Comparison of ENCODE assay signal across 8 cellular contexts in the genomic region with DNA sequence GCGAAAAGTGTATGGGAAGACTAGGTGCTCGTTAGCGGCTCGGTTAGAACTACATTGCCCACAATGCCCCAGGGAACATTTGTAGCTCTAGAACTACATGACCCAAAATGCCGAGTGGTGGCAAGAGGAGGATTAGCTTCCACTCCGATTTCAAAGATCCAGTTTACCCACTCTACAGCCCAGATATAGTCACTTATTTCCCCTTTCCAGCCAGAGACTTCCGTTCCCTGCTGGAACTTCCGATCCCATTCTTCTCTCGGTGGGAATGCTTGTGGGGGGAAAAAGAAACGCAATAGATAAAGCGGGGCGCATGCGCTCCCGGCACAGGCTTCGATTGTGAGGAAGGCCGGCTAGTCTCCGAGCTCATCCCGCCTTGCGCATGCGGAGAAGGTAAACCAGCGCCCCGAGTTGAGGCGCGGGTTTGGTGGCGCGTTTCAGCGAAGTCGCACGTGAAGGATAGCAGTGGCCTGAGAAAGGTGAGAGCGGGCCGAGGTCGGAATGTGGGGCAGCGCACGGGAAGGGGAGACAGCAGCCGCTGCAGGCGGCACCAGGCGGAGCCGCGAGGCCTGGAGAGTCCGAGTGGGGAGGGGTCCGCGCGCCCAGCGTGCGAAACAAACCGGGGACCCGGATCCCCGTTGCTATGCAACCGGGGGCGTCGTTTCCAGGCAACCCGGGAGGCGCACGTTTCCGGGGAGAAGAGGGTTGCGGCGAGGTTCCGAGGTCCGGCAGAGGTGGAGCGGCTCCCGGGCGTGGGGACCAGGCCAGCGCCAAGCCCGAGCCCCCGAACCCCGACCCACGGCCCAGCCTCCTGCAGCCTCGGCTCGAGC. TPM values are rescaled to one million over a fixed set of nuclear protein-coding genes. Genes with fewer than 3 reads are reported as not detected.
DNase-seq lines count a peak whose midpoint lies in the region; ATAC-seq, FAIRE-seq and TF ChIP-seq lines count a peak whose summit lies in the region.

A gene with protein sequence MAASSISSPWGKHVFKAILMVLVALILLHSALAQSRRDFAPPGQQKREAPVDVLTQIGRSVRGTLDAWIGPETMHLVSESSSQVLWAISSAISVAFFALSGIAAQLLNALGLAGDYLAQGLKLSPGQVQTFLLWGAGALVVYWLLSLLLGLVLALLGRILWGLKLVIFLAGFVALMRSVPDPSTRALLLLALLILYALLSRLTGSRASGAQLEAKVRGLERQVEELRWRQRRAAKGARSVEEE (plus strand): TSS at position 366 of the 827 bp plus-strand sequence. CDS start 5,536 bp downstream, outside the sequence.

- H3K9me2 ChIP-seq in OCI-LY1 (ENCODE audit: low read depth, low read length): no peaks in the 10 kb centered on the region

- H4K20me1 ChIP-seq in OCI-LY1 (ENCODE audit: insufficient read depth, low read length): no peaks in the 10 kb centered on the region
- H4K20me1 ChIP-seq in endothelial cell of umbilical vein (replicated peaks; ENCODE audit: control insufficient read depth, extremely low read depth, insufficient read depth, low read length): no peaks in the 10 kb centered on the region

- H3K36me3 Mint-ChIP-seq in Caco-2 (ENCODE audit: insufficient read depth, unreplicated experiment) (peaks cover 7% of the 10 kb centered on the region), mesothelial cell of epicardium (no peaks in the 10 kb centered on the region)

- peak; percentile 33 for ATAC-seq in GM21423 (IDR thresholded peaks at IDR 0.05; ENCODE audit: unreplicated experiment)

- no TSS peak for BruUV-seq in Caco-2 (replicated peaks; lab: Mats Ljungman, UMichigan)
- BruUV-seq in endothelial cell of umbilical vein (replicated peaks; lab: Mats Ljungman, UMichigan): no TSS peak

- DNase-seq in Caco-2: peak; percentile 89 to 92
- peak; percentile 100 for DNase-seq in HuH-7 (ENCODE audit: low spot score)
- DNase-seq in activated CD8-positive, alpha-beta memory T cell treated with anti-CD3 and anti-CD28 coated beads, Interleukin-2, amount 50 U/mL, for 4 hours: peak; percentile 82
- peak; percentile 98 for DNase-seq in endothelial cell of umbilical vein (ENCODE audit: low read depth, low spot score)
- DNase-seq in mesothelial cell of epicardium (ENCODE audit: low spot score in 2 of 2, unreplicated experiment in 2 of 2): peak; percentile 81 to 87
- DNase-seq in stimulated activated CD8-positive, alpha-beta memory T cell treated with anti-CD3 and anti-CD28 coated beads, Interleukin-15, amount 100 ng/mL, for 4 hours (ENCODE audit: low read depth in 2 of 2): peak; percentile 74 to 84

- FAIRE-seq in endothelial cell of umbilical vein (lab: Jason Lieb, UNC): peak; percentile 98

- POLR2A ChIA-PET in Caco-2 (lab: Charles Lee) (interaction anchor here (0.6 to 1.3 kb wide), 7 partner anchors 9 to 254 kb away, joined by 3 to 12 read pairs (median 3); partner anchors contain the start of genes TMEM132A and VPS37C), endothelial cell of umbilical vein (lab: Charles Lee) (interaction anchor here (0.5 to 1.5 kb wide), 4 partner anchors 10 to 243 kb away, joined by 3 to 5 read pairs (median 3); partner anchors contain the start of gene TMEM132A)

- peak within 1 kb of the TSS; percentile 92 for H3K4me3 Mint-ChIP-seq in Caco-2 (ENCODE audit: unreplicated experiment)
- peak within 1 kb of the TSS; percentile 91 for H3K4me3 Mint-ChIP-seq in mesothelial cell of epicardium

- TF ChIP-seq POLR2A in endothelial cell of umbilical vein (IDR thresholded peaks at IDR 0.05; ENCODE audit: low read depth, low read length): no peak

- H3K4me2 ChIP-seq in OCI-LY1 (ENCODE audit: low read length) (peak within 1 kb of the TSS; percentile 97), endothelial cell of umbilical vein (ENCODE audit: insufficient read depth, low read length) (peak within 1 kb of the TSS; percentile 94)

- H3K9ac ChIP-seq in OCI-LY1 (ENCODE audit: low read length): peak within 1 kb of the TSS; percentile 72
- peak within 1 kb of the TSS; percentile 74 for H3K9ac ChIP-seq in endothelial cell of umbilical vein (replicated peaks; ENCODE audit: extremely low read depth, insufficient read depth, low read length)

- no peaks in the 10 kb centered on the region for H3K9me1 ChIP-seq in endothelial cell of umbilical vein (replicated peaks; ENCODE audit: control insufficient read depth, extremely low read depth, insufficient read depth, low read length)

- H3K36me3 ChIP-seq in Caco-2 (ENCODE audit: control insufficient read depth, insufficient read depth, low read length) (no peaks in the 10 kb centered on the region), OCI-LY1 (ENCODE audit: insufficient read depth, low read length) (peaks cover 11% of the 10 kb centered on the region), endothelial cell of umbilical vein (ENCODE audit: control insufficient read depth in 2 of 2, extremely low read depth in 1 of 2, insufficient read depth in 2 of 2, low read length in 2 of 2) (no peaks in the 10 kb centered on the region)

- H3K4me1 ChIP-seq in Caco-2: peaks cover 26% of the 10 kb centered on the region
- H3K4me1 ChIP-seq in OCI-LY1 (ENCODE audit: insufficient read depth, low read length, severe bottlenecking): peaks cover 45% of the 10 kb centered on the region
- peaks cover 36% of the 10 kb centered on the region for H3K4me1 ChIP-seq in endothelial cell of umbilical vein (ENCODE audit: control insufficient read depth, extremely low read depth, insufficient read depth, low read length)

- intact Hi-C loops in Caco-2 (cut with micrococcal nuclease; ENCODE audit: unreplicated experiment): loop anchor here (1.0 kb wide), 1 partner anchor 10 kb away; the partner anchor contains the start of gene TMEM132A
- intact Hi-C loops in endothelial cell of umbilical vein (cut with micrococcal nuclease): loop anchor here (1.0 to 10.0 kb wide), 2 partner anchors 8 to 221 kb away; partner anchors contain the start of gene PRPF19

- peak within 1 kb of the TSS; percentile 96 for H2AFZ ChIP-seq in OCI-LY1 (ENCODE audit: low read length)
- peak within 1 kb of the TSS; percentile 96 for H2AFZ ChIP-seq in endothelial cell of umbilical vein (ENCODE audit: low read depth, low read length)

- no peaks in the 10 kb centered on the region for H3K9me3 Mint-ChIP-seq in Caco-2 (ENCODE audit: unreplicated experiment)
- no peaks in the 10 kb centered on the region for H3K9me3 Mint-ChIP-seq in mesothelial cell of epicardium

- H3K27ac Mint-ChIP-seq in Caco-2 (ENCODE audit: unreplicated experiment): peak within 1 kb of the TSS; percentile 91
- H3K27ac Mint-ChIP-seq in mesothelial cell of epicardium: peak within 1 kb of the TSS; percentile 97

- peak within 1 kb of the TSS; percentile 77 for H3K4me3 ChIP-seq in Caco-2 (ENCODE audit: low read depth, low read length)
- peak within 1 kb of the TSS; percentile 73 for H3K4me3 ChIP-seq in OCI-LY1 (ENCODE audit: low read depth, low read length, poor library complexity, severe bottlenecking)
- H3K4me3 ChIP-seq in endothelial cell of umbilical vein (replicated peaks in 1 of 3; ENCODE audit: insufficient read depth in 1 of 3, low read depth in 1 of 3, low read length in 3 of 3): peak within 1 kb of the TSS; percentile 43 to 79 (median 76)

- TF ChIP-seq CTCF in Caco-2 (IDR thresholded peaks at IDR 0.05; ENCODE audit: insufficient read depth in 1 of 2, low read depth in 1 of 2, low read length in 1 of 2, severe bottlenecking in 1 of 2, unreplicated experiment in 1 of 2): no peak
- no peak for TF ChIP-seq CTCF in OCI-LY1 (IDR thresholded peaks at IDR 0.05; ENCODE audit: low read length)
- TF ChIP-seq CTCF in endothelial cell of umbilical vein (IDR thresholded peaks at IDR 0.05; ENCODE audit: extremely low read depth in 1 of 2, insufficient read depth in 1 of 2, low read depth in 1 of 2, low read length in 2 of 2): no peak
- TF ChIP-seq CTCF in mesothelial cell of epicardium (IDR thresholded peaks at IDR 0.05; ENCODE audit: unreplicated experiment): no peak

- 0 out of 2 replicates have a peak, but pooled peaks cover 3% of the 10 kb centered on the region for H3F3A ChIP-seq in OCI-LY1 (ENCODE audit: insufficient read depth, low read length)

- H3K4me1 Mint-ChIP-seq in Caco-2 (ENCODE audit: low read depth, unreplicated experiment) (peaks cover 7% of the 10 kb centered on the region), mesothelial cell of epicardium (peaks cover 28% of the 10 kb centered on the region)

- no peaks in the 10 kb centered on the region for H3K9me3 ChIP-seq in Caco-2
- no peaks in the 10 kb centered on the region for H3K9me3 ChIP-seq in OCI-LY1 (ENCODE audit: low read length)
- no peaks in the 10 kb centered on the region for H3K9me3 ChIP-seq in endothelial cell of umbilical vein (replicated peaks; ENCODE audit: control insufficient read depth, insufficient read depth, low read length)

- H3K79me2 ChIP-seq in OCI-LY1 (ENCODE audit: insufficient read depth, low read length) (peaks cover 13% of the 10 kb centered on the region; the same call in 1 of the 2 replicates), endothelial cell of umbilical vein (ENCODE audit: control insufficient read depth, insufficient read depth, low read length) (peaks cover 45% of the 10 kb centered on the region)

- H3K27ac ChIP-seq in OCI-LY1 (ENCODE audit: low read depth, low read length, poor library complexity, severe bottlenecking) (peak within 1 kb of the TSS; percentile 76), endothelial cell of umbilical vein (ENCODE audit: insufficient read depth, low read depth, low read length) (peak within 1 kb of the TSS; percentile 65)

- CTCF ChIA-PET in Caco-2 (lab: Charles Lee): interaction anchor here (0.6 to 1.5 kb wide), 8 partner anchors 8 to 380 kb away, joined by 3 to 10 read pairs (median 4); no protein-coding TSS in a partner anchor
- CTCF ChIA-PET in endothelial cell of umbilical vein (lab: Charles Lee): interaction anchor here (0.9 to 4.8 kb wide), 12 partner anchors 9 to 239 kb away, joined by 3 to 32 read pairs (median 4); partner anchors contain the start of gene TMEM132A

- peaks cover 3% of the 10 kb centered on the region for H3K27me3 Mint-ChIP-seq in Caco-2 (ENCODE audit: insufficient read depth, unreplicated experiment)
- peaks cover 22% of the 10 kb centered on the region for H3K27me3 Mint-ChIP-seq in mesothelial cell of epicardium (ENCODE audit: low read depth)

- dilution Hi-C loops in endothelial cell of umbilical vein (cut with MboI; ENCODE audit: extremely low pct_ligation_motif_present, low sequenced_read_pairs): no loop called here

- H3K27me3 ChIP-seq in Caco-2 (replicated peaks; ENCODE audit: control insufficient read depth, insufficient read depth, low read length) (no peaks in the 10 kb centered on the region), OCI-LY1 (ENCODE audit: insufficient read depth, low read length) (no peaks in the 10 kb centered on the region), endothelial cell of umbilical vein (ENCODE audit: control insufficient read depth in 2 of 2, insufficient read depth in 2 of 2, low read length in 2 of 2) (peaks cover 0 to 2% of the 10 kb centered on the region in 2 experiments)

RNA-seq across cellular contexts. Expression of the gene that starts here (rescaled TPM):
- 82.3 and 91.9 TPM in 2 replicates for total RNA-seq in Caco-2 (2022)
- total RNA-seq in endothelial cell of umbilical vein: 172 and 192 TPM in 2 replicates
- polyA plus RNA-seq in endothelial cell of umbilical vein: 141 and 143 TPM in 2 replicates
- 110 and 120 TPM in 2 replicates for polyA plus RNA-seq in endothelial cell of umbilical vein (2011; cell fraction: cytosol; rRNA removed)
- polyA plus RNA-seq in endothelial cell of umbilical vein (2011; cell fraction: nucleus; rRNA removed): 44.9 and 46.5 TPM in 2 replicates
- 134 and 137 TPM in 2 replicates for polyA plus RNA-seq in endothelial cell of umbilical vein (2012)
- 96.8 and 102 TPM in 2 replicates for polyA minus RNA-seq in endothelial cell of umbilical vein
- polyA minus RNA-seq in endothelial cell of umbilical vein (2011; cell fraction: cytosol; rRNA and poly(A)+ RNA removed): 31.4 TPM
- 15.1 and 18.6 TPM in 2 replicates for polyA minus RNA-seq in endothelial cell of umbilical vein (2011; cell fraction: nucleus; rRNA and poly(A)+ RNA removed)
- total RNA-seq in mesothelial cell of epicardium: 52.5 to 56.8 TPM (median 55.2 TPM) in 3 replicates

Comparison
In these comparisons a context has a peak if more than half of its experiments do, and no peak if none do; other contexts are left out.
1. Peak in every context shown above with its lines: DNase-seq, ATAC-seq, H3K4me3 ChIP-seq and H3K27ac ChIP-seq.